Comparison of ENCODE assay signal across 4 cellular contexts in genomic region chr5:170765868-170766267, GRCh38. TPM values are rescaled to one million over a fixed set of nuclear protein-coding genes. Genes with fewer than 3 reads are reported as not detected.
"Had no signal": no experiment of that assay in that cellular context is flagged by ENCODE, and none has a peak within 500 bp of the region (broad histone marks: within the 10 kb centered on the region; RNA-seq: fewer than 3 reads in every experiment).

No MANE protein-coding gene starts in this region.

RNA-seq across cellular contexts. Expression of gene GABRP, which starts 17.7 kb away (rescaled TPM):
- total RNA-seq: gastrocnemius medialis; left ventricle myocardium superior; naive thymus-derived CD4-positive, alpha-beta T cell; natural killer cell had no signal
- polyA plus RNA-seq: naive thymus-derived CD4-positive, alpha-beta T cell had no signal
